Comparison of ENCODE assay signal across 18 cellular contexts in the genomic region with DNA sequence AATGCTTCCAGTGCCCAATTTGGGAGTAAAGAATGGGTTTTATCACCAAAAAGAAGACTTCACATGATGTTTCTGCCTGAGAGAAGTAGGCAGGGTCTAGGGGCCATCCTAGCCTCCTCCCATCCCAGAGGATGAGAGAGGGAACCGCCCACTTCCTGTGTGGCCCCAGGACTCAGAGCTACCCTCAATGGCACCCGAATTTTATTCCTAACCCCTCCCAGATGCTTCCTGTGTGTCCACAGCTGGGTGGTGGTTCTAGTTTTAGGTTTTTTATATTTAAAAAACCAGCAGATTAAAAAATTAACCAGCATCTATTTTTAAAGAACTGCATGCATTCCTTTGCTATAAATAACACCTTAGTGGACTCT.
DNase-seq lines count a peak whose midpoint lies in the region; FAIRE-seq and TF ChIP-seq lines count a peak whose summit lies in the region.
"Had no signal": no experiment of that assay in that cellular context is flagged by ENCODE, and none has a peak within 500 bp of the region (broad histone marks: within the 10 kb centered on the region; RNA-seq: fewer than 3 reads in every experiment).

No MANE protein-coding gene starts in this region.

- DNase-seq in H4 (ENCODE audit: low spot score) (peak; percentile 42), NCI-H69 (lab: John Stamatoyannopoulos, UW) (peak; percentile 20), H1 (ENCODE audit: low read depth in 1 of 2, low spot score in 2 of 2) (no peak), HUDEP-2 (lab: John Stamatoyannopoulos, UW; ENCODE audit: unreplicated experiment in 76 of 76) (no peak), GM10248 (ENCODE audit: extremely low spot score) (no peak), GM12892 (ENCODE audit: insufficient read length) (no peak)
- DNase-seq in activated T-cell treated with anti-CD3 and anti-CD28 coated beads, Interleukin-2, amount 50 U/mL, for 24 hours, result no peak
- DNase-seq: BE2C; Calu3; CD8-positive, alpha-beta T cell; DMS79 treated with DMSO at 0.1 percent for 48 hours; EL had no signal

- H3K36me3 ChIP-seq in BLaER1 treated with 17β-estradiol and CSF1 and Interleukin-3, amounts not matched to agents 10 nM and 100 nM, result no peaks in the 10 kb centered on the region
- H3K36me3 ChIP-seq in H1 (ENCODE audit: control insufficient read depth in 2 of 4, insufficient read depth in 4 of 4, low read length in 3 of 4), result no peaks in the 10 kb centered on the region
- H3K36me3 ChIP-seq: BE2C, HAP-1 had no signal

- H4K8ac ChIP-seq in H1 (ENCODE audit: extremely low read depth, insufficient read depth, low read length), result no peak overlapping the region

- H4K91ac ChIP-seq in H1 (replicated peaks; ENCODE audit: insufficient read length, low read length), result no peak overlapping the region

- H3K4me1 ChIP-seq in BLaER1 treated with 17β-estradiol and CSF1 and Interleukin-3, amounts not matched to agents 10 nM and 100 nM, result peaks cover 15 to 73% (median 65%) of the 10 kb centered on the region in 10 experiments
- peaks cover 6 to 38% (median 15%) of the 10 kb centered on the region in 4 experiments for H3K4me1 ChIP-seq in H1 (replicated peaks in 1 of 4; ENCODE audit: control insufficient read depth in 3 of 4, insufficient read depth in 4 of 4, low read length in 3 of 4)
- H3K4me1 ChIP-seq: BE2C, HAP-1 had no signal

- H3K18ac ChIP-seq in H1 (ENCODE audit: extremely low read depth, low read length), result no peak overlapping the region

- peaks cover 5% of the 10 kb centered on the region; the same call in 1 of the 2 replicates for H3K23me2 ChIP-seq in H1 (ENCODE audit: low read depth, low read length)

- H3K23ac ChIP-seq in H1 (ENCODE audit: insufficient read length), result no peak overlapping the region

- H3K36me3 Mint-ChIP-seq in activated T-cell treated with anti-CD3 and anti-CD28 coated beads, Interleukin-2, amount 50 U/mL, for 24 hours (ENCODE audit: low read depth), result no peaks in the 10 kb centered on the region
- H3K36me3 Mint-ChIP-seq: CD8-positive, alpha-beta T cell had no signal

- H3K79me2 ChIP-seq in H1 (ENCODE audit: control insufficient read depth in 1 of 2, insufficient read depth in 2 of 2, low read length in 2 of 2), result no peaks in the 10 kb centered on the region

- H3K4me2 ChIP-seq in BLaER1 treated with 17β-estradiol and CSF1 and Interleukin-3, amounts not matched to agents 10 nM and 100 nM, result peak overlapping the region; percentile 64 to 89 (median 85)
- no peak overlapping the region for H3K4me2 ChIP-seq in H1 (ENCODE audit: insufficient read depth in 1 of 2, low read depth in 2 of 2, low read length in 2 of 2)
- H3K4me2 ChIP-seq: GM23338, KMS-11 had no signal

- H3K4ac ChIP-seq in H1 (replicated peaks; ENCODE audit: insufficient read length, low read depth, low read length), result no peak overlapping the region

- no peaks in the 10 kb centered on the region for H3K4me1 Mint-ChIP-seq in activated T-cell treated with anti-CD3 and anti-CD28 coated beads, Interleukin-2, amount 50 U/mL, for 24 hours (ENCODE audit: low read depth)
- H3K4me1 Mint-ChIP-seq: GM23338 had no signal

- FAIRE-seq in H1 (lab: Jason Lieb, UNC) (no peak), GM12892 (lab: Jason Lieb, UNC) (no peak)
- FAIRE-seq: GM12891, GM18507 had no signal

- no peak overlapping the region for H2AK5ac ChIP-seq in H1 (ENCODE audit: low read depth, low read length)

- H4K5ac ChIP-seq in H1 (ENCODE audit: insufficient read length, low read depth, low read length), result no peak overlapping the region

- no peaks in the 10 kb centered on the region for H4K20me1 ChIP-seq in BLaER1 treated with 17β-estradiol and CSF1 and Interleukin-3, amounts not matched to agents 10 nM and 100 nM
- no peaks in the 10 kb centered on the region for H4K20me1 ChIP-seq in H1 (replicated peaks in 1 of 2; ENCODE audit: control insufficient read depth in 1 of 2, insufficient read depth in 2 of 2, low read length in 2 of 2)

- no peak overlapping the region for H3K27ac Mint-ChIP-seq in activated T-cell treated with anti-CD3 and anti-CD28 coated beads, Interleukin-2, amount 50 U/mL, for 24 hours
- H3K27ac Mint-ChIP-seq: CD8-positive, alpha-beta T cell; GM23338 had no signal

- no peaks in the 10 kb centered on the region for H3K9me3 ChIP-seq in BLaER1 treated with 17β-estradiol and CSF1 and Interleukin-3, amounts not matched to agents 10 nM and 100 nM (replicated peaks in 1 of 11)
- H3K9me3 ChIP-seq in H1 (ENCODE audit: insufficient read depth in 2 of 2, low read depth in 1 of 2, low read length in 1 of 2), result no peaks in the 10 kb centered on the region
- H3K9me3 ChIP-seq: BE2C, HAP-1 had no signal

- H3K56ac ChIP-seq in H1 (replicated peaks; ENCODE audit: insufficient read length, low read depth, low read length), result no peak overlapping the region

- H3K4me3 ChIP-seq in BLaER1 treated with 17β-estradiol and CSF1 and Interleukin-3, amounts not matched to agents 10 nM and 100 nM, result peak overlapping the region in 4 of 10 experiments; percentile 10 to 31 (median 24); a peak in 4 of 20 replicates
- H3K4me3 ChIP-seq in H1 (ENCODE audit: extremely low read depth in 1 of 4, insufficient read depth in 2 of 4, low read depth in 3 of 4, low read length in 4 of 4), result no peak overlapping the region
- H3K4me3 ChIP-seq: GM23338, HAP-1 had no signal

- H3K79me1 ChIP-seq in H1 (ENCODE audit: low read depth, low read length), result no peaks in the 10 kb centered on the region

- POLR2A ChIA-PET in H1 (lab: Charles Lee; ENCODE audit: partially characterized antibody) (no interaction called here), GM10248 (lab: Yijun Ruan, JAX) (no interaction called here)

- H3K9me3 Mint-ChIP-seq in activated T-cell treated with anti-CD3 and anti-CD28 coated beads, Interleukin-2, amount 50 U/mL, for 24 hours, result no peaks in the 10 kb centered on the region
- H3K9me3 Mint-ChIP-seq: CD8-positive, alpha-beta T cell had no signal

- peaks cover 3% of the 10 kb centered on the region for H3K27me3 Mint-ChIP-seq in activated T-cell treated with anti-CD3 and anti-CD28 coated beads, Interleukin-2, amount 50 U/mL, for 24 hours

- no peak overlapping the region for H2BK120ac ChIP-seq in H1 (replicated peaks; ENCODE audit: low read depth, low read length)

- H3K4me3 Mint-ChIP-seq in activated T-cell treated with anti-CD3 and anti-CD28 coated beads, Interleukin-2, amount 50 U/mL, for 24 hours, result no peak overlapping the region
- H3K4me3 Mint-ChIP-seq: CD8-positive, alpha-beta T cell; GM23338 had no signal

- CTCF ChIA-PET in H1 (lab: Charles Lee; ENCODE audit: partially characterized antibody) (no interaction called here), GM10248 (lab: Yijun Ruan, JAX) (no interaction called here)

- H3K27me3 ChIP-seq in BLaER1 treated with 17β-estradiol and CSF1 and Interleukin-3, amounts not matched to agents 10 nM and 100 nM, result no peaks in the 10 kb centered on the region
- no peaks in the 10 kb centered on the region for H3K27me3 ChIP-seq in H1 (replicated peaks in 1 of 4; ENCODE audit: control insufficient read depth in 3 of 4, extremely low read depth in 1 of 4, insufficient read depth in 3 of 4, low read length in 3 of 4)
- H3K27me3 ChIP-seq: BE2C had no signal

- H2BK12ac ChIP-seq in H1 (ENCODE audit: low read depth, low read length), result no peak overlapping the region

- TF ChIP-seq POLR2A in H1 (IDR thresholded peaks at IDR 0.05; ENCODE audit: control extremely low read depth in 1 of 2, low read depth in 2 of 2, low read length in 2 of 2) (no peak), GM12892 (IDR thresholded peaks at IDR 0.05; ENCODE audit: low read depth, low read length) (no peak)

- WGBS in H1 (ENCODE audit: extremely low coverage in 1 of 2, insufficient coverage in 1 of 2, insufficient read length in 1 of 2, insufficient replicate concordance in 2 of 2, low coverage in 1 of 2, low lambda C conversion rate in 2 of 2, missing lambda C conversion rate in 1 of 2), 2 experiments, result 75% methylated on average over 2 of the region's 2 CpGs; no CpG with 5 or more reads in 1 of the 2 experiments

- TF ChIP-seq RAD21 in H1 (IDR thresholded peaks at IDR 0.05 in 1 of 2, conservative IDR thresholded peaks at IDR 0.05 in 1 of 2; ENCODE audit: low read depth in 2 of 2, low read length in 2 of 2), result no peak

- H3K27ac ChIP-seq in BLaER1 treated with 17β-estradiol and CSF1 and Interleukin-3, amounts not matched to agents 10 nM and 100 nM, result peak overlapping the region in 5 of 11 experiments; percentile 0 to 53 (median 22); a peak in 5 of 22 replicates
- no peak overlapping the region for H3K27ac ChIP-seq in H1 (ENCODE audit: low read depth, low read length)
- H3K27ac ChIP-seq: KMS-11 had no signal

- peak overlapping the region in 4 of 11 experiments; percentile 7 to 57 (median 42); a peak in 6 of 22 replicates for H3K9ac ChIP-seq in BLaER1 treated with 17β-estradiol and CSF1 and Interleukin-3, amounts not matched to agents 10 nM and 100 nM
- no peak overlapping the region for H3K9ac ChIP-seq in H1 (replicated peaks in 1 of 4; ENCODE audit: extremely low read depth in 1 of 4, low read depth in 3 of 4, low read length in 3 of 4)
- H3K9ac ChIP-seq: KMS-11 had no signal

- no peak overlapping the region; the same call in 1 of the 2 replicates for H2BK20ac ChIP-seq in H1 (ENCODE audit: low read length)

- no peak overlapping the region for H2BK15ac ChIP-seq in H1 (ENCODE audit: low read length)

- no peak for TF ChIP-seq CTCF in H1 (IDR thresholded peaks at IDR 0.05; ENCODE audit: control extremely low read depth in 1 of 3, insufficient read depth in 1 of 3, low read depth in 1 of 3, low read length in 3 of 3)
- TF ChIP-seq CTCF in GM10248 (IDR thresholded peaks at IDR 0.05; ENCODE audit: control extremely low read depth, extremely low read depth, low read depth, missing control alignments), result no peak

- peak overlapping the region; percentile 82; the same call in 1 of the 2 replicates for H2BK5ac ChIP-seq in H1 (ENCODE audit: low read depth, low read length)

- TF ChIP-seq EP300 in H1 (IDR thresholded peaks at IDR 0.05; ENCODE audit: borderline replicate concordance in 1 of 2, low read depth in 2 of 2, low read length in 2 of 2), result no peak

- H2AFZ ChIP-seq in H1 (ENCODE audit: low read length), result no peak overlapping the region
- H2AFZ ChIP-seq: GM23338 had no signal

- H3K14ac ChIP-seq in H1 (ENCODE audit: insufficient read length), result no peak overlapping the region

TF ChIP-seq in H1, 55 proteins besides CTCF, POLR2A, EP300 and RAD21 (continues in another document):
- TF ChIP-seq, protein P1, sequence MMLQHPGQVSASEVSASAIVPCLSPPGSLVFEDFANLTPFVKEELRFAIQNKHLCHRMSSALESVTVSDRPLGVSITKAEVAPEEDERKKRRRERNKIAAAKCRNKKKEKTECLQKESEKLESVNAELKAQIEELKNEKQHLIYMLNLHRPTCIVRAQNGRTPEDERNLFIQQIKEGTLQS (IDR thresholded peaks at IDR 0.05; ENCODE audit: insufficient read depth, low read depth, low read length), result no peak
- no peak for TF ChIP-seq JUND (IDR thresholded peaks at IDR 0.05; ENCODE audit: low read length)
- TF ChIP-seq KDM1A (IDR thresholded peaks at IDR 0.05; ENCODE audit: borderline replicate concordance, low read length), result no peak
- no peak for TF ChIP-seq CBX8 (IDR thresholded peaks at IDR 0.05; ENCODE audit: borderline replicate concordance, low read depth, low read length)
- TF ChIP-seq BCL11A (IDR thresholded peaks at IDR 0.05; ENCODE audit: low read depth in 2 of 2, low read length in 2 of 2), result no peak
- no peak for TF ChIP-seq KDM5A (IDR thresholded peaks at IDR 0.05; ENCODE audit: low read length)
- TF ChIP-seq RBBP5 (IDR thresholded peaks at IDR 0.05; ENCODE audit: borderline replicate concordance, low read depth, low read length), result no peak

Comparison
In these comparisons a context has a peak if more than half of its experiments do, and no peak if none do; other contexts are left out.
1. H3K4me2 ChIP-seq: peak in BLaER1 treated with 17β-estradiol and CSF1 and Interleukin-3, amounts not matched to agents 10 nM and 100 nM (11 of 11); none in H1 (0 of 2).
2. DNase-seq: peak in H4 (single experiment) and NCI-H69 (single experiment); none in H1 (0 of 2), HUDEP-2 (0 of 76), GM10248 (single experiment), activated T-cell treated with anti-CD3 and anti-CD28 coated beads, Interleukin-2, amount 50 U/mL, for 24 hours (single experiment) and GM12892 (single experiment).